ENCODE assay signal across 1 cellular context in genomic region chr18:80239830-80240229, GRCh38.
TF ChIP-seq lines count a peak whose summit lies in the region.

No MANE protein-coding gene starts in this region.

TF ChIP-seq in H1, 55 proteins besides CTCF, POLR2A, EP300 and RAD21:
- TF ChIP-seq YY1 (IDR thresholded peaks at IDR 0.05; ENCODE audit: low read depth, low read length): no peak
- TF ChIP-seq, protein P1, sequence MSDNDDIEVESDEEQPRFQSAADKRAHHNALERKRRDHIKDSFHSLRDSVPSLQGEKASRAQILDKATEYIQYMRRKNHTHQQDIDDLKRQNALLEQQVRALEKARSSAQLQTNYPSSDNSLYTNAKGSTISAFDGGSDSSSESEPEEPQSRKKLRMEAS (IDR thresholded peaks at IDR 0.05): peak; percentile 19; the same call in 1 of the 2 replicates
TF ChIP-seq in H1: peak in this region for 1.
